In the genomic region with DNA sequence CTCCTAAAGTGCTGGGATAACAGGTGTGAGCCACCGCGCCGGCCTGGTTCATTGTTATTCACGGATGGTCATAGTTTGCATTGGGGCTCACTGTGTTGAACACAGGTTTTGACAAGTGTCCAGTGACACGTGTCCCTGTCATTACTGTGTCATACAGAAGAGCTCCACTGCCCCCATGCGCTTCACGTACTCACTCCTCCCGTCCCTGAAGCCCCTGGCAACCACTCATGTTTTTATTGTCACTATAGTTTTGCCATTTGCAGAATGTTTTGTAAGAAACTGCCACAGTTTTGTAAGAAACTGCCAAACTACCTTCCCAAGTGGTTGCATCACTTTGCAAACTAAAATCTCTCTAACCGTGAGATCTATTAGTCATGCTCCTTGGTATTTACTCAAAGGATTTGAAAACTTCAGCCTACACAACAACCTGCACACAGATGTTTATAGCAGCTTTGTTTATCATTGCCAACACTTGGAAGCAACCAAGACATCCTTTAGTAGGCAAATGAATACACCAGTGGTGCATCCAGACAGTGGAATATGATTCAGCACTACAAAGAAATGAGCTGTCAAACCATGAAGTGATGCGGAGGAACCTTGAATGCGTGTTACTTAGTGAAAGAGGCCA, we compare ENCODE assay signal across 8 cellular contexts.
DNase-seq lines count a peak whose midpoint lies in the region; ATAC-seq and TF ChIP-seq lines count a peak whose summit lies in the region.

No MANE protein-coding gene starts in this region.

- POLR2A ChIA-PET in OCI-LY7 (lab: Charles Lee), result interaction anchor here (0.6 kb wide), 1 partner anchor 206 kb away, joined by 4 read pairs; no protein-coding TSS in a partner anchor

- H3K36me3 Mint-ChIP-seq in activated naive CD4-positive, alpha-beta T cell treated with anti-CD3 and anti-CD28 coated beads for 36 hours (ENCODE audit: low read depth), result no peaks in the 10 kb centered on the region

- CTCF ChIA-PET in activated naive CD4-positive, alpha-beta T cell treated with anti-CD3 and anti-CD28 coated beads for 36 hours (lab: Charles Lee), result interaction anchor here (0.7 to 2.6 kb wide), 3 partner anchors 62 to 340 kb away, joined by 3 to 15 read pairs (median 8); no protein-coding TSS in a partner anchor
- CTCF ChIA-PET in OCI-LY7 (lab: Charles Lee; ENCODE audit: unreplicated experiment), result no interaction called here

- no peaks in the 10 kb centered on the region for H4K20me1 ChIP-seq in OCI-LY7 (ENCODE audit: insufficient read depth, low read length)

- no peaks in the 10 kb centered on the region for H3K27me3 ChIP-seq in brain microvascular endothelial cell (replicated peaks)
- H3K27me3 ChIP-seq in prostate gland (replicated peaks; ENCODE audit: insufficient read depth), result peaks cover 3% of the 10 kb centered on the region

- BruUV-seq in OCI-LY7 (replicated peaks; lab: Mats Ljungman, UMichigan), result no TSS peak

- no peaks in the 10 kb centered on the region for H3K27me3 Mint-ChIP-seq in activated naive CD4-positive, alpha-beta T cell treated with anti-CD3 and anti-CD28 coated beads for 36 hours (ENCODE audit: low read depth)

- ATAC-seq in stimulated activated naive CD8-positive, alpha-beta T cell treated with anti-CD3 and anti-CD28 coated beads, Interleukin-15, Interleukin-2, amounts not matched to agents 100 U/mL and 50 U/mL, for 24 hours, result peak; percentile 75

- WGBS in prostate gland, result 69% methylated on average over 11 of the region's 11 CpGs

- H3K79me2 ChIP-seq in OCI-LY7 (ENCODE audit: insufficient read depth, low read depth, low read length), result no peaks in the 10 kb centered on the region

- H3K9me3 ChIP-seq in OCI-LY7 (ENCODE audit: low read length), result no peaks in the 10 kb centered on the region
- H3K9me3 ChIP-seq in prostate gland, result no peaks in the 10 kb centered on the region

- H3K9me3 Mint-ChIP-seq in activated naive CD4-positive, alpha-beta T cell treated with anti-CD3 and anti-CD28 coated beads for 36 hours, result no peaks in the 10 kb centered on the region

- H3K4me1 ChIP-seq in OCI-LY7 (ENCODE audit: insufficient read depth, low read length, poor library complexity, severe bottlenecking) (peaks cover 8% of the 10 kb centered on the region), prostate gland (replicated peaks) (no peaks in the 10 kb centered on the region)

- in situ Hi-C loops in brain microvascular endothelial cell (cut with HindIII; ENCODE audit: low pct_ligation_motif_present, low sequenced_read_pairs), result no loop called here

- TF ChIP-seq CTCF in OCI-LY7 (conservative IDR thresholded peaks at IDR 0.05; ENCODE audit: low read length) (no peak), brain microvascular endothelial cell (IDR thresholded peaks at IDR 0.05; ENCODE audit: low read depth, low read length, missing control alignments) (no peak), prostate gland (IDR thresholded peaks at IDR 0.05) (no peak)

- H2AFZ ChIP-seq in OCI-LY7 (ENCODE audit: low read length), result no peak overlapping the region

- no peak for TF ChIP-seq POLR2A in prostate gland (IDR thresholded peaks at IDR 0.05)

- H3K4me2 ChIP-seq in OCI-LY7 (ENCODE audit: low read length), result no peak overlapping the region

- peak overlapping the region; percentile 92 for H3K27ac Mint-ChIP-seq in activated naive CD4-positive, alpha-beta T cell treated with anti-CD3 and anti-CD28 coated beads for 36 hours

- H3K4me3 ChIP-seq in OCI-LY7 (ENCODE audit: low read depth, low read length, poor library complexity, severe bottlenecking) (no peak overlapping the region), brain microvascular endothelial cell (ENCODE audit: low read depth, low read length) (no peak overlapping the region), prostate gland (no peak overlapping the region)

- no peak overlapping the region for H3K27ac ChIP-seq in OCI-LY7 (ENCODE audit: low read depth, low read length, poor library complexity, severe bottlenecking)
- H3K27ac ChIP-seq in brain microvascular endothelial cell, result peak overlapping the region; percentile 81
- H3K27ac ChIP-seq in prostate gland, result no peak overlapping the region

- intact Hi-C loops in activated naive CD4-positive, alpha-beta T cell treated with anti-CD3 and anti-CD28 coated beads for 36 hours (cut with micrococcal nuclease), result loop anchor here (1.0 to 2.0 kb wide), 5 partner anchors 50 to 740 kb away; no protein-coding TSS in a partner anchor
- intact Hi-C loops in OCI-LY7 (cut with micrococcal nuclease; ENCODE audit: unreplicated experiment), result no loop called here
- intact Hi-C loops in prostate gland (cut with DNase I), result no loop called here

- no peaks in the 10 kb centered on the region for H3K9me2 ChIP-seq in OCI-LY7 (ENCODE audit: insufficient read depth, low read length)

- H3K4me1 Mint-ChIP-seq in activated naive CD4-positive, alpha-beta T cell treated with anti-CD3 and anti-CD28 coated beads for 36 hours (ENCODE audit: low read depth), result peaks cover 44% of the 10 kb centered on the region

- H3K4me3 Mint-ChIP-seq in activated naive CD4-positive, alpha-beta T cell treated with anti-CD3 and anti-CD28 coated beads for 36 hours, result peak overlapping the region; percentile 47

- DNase-seq in activated naive CD4-positive, alpha-beta T cell treated with anti-CD3 and anti-CD28 coated beads for 36 hours, result no peak
- DNase-seq in activated naive CD4-positive, alpha-beta T cell (lab: John Stamatoyannopoulos, UW), result no peak
- DNase-seq in OCI-LY7 (ENCODE audit: low spot score) (peak; percentile 7), brain microvascular endothelial cell (no peak), HPDE6-E6E7 (ENCODE audit: extremely low spot score) (no peak), Kasumi-1 (lab: John Stamatoyannopoulos, UW) (no peak), prostate gland (ENCODE audit: low spot score) (no peak)
- no peak for DNase-seq in stimulated activated naive CD8-positive, alpha-beta T cell treated with anti-CD3 and anti-CD28 coated beads, Interleukin-15, Interleukin-2, amounts not matched to agents 100 U/mL and 50 U/mL, for 24 hours

- H3K36me3 ChIP-seq in OCI-LY7 (ENCODE audit: insufficient read depth, low read length) (no peaks in the 10 kb centered on the region), brain microvascular endothelial cell (replicated peaks) (no peaks in the 10 kb centered on the region), prostate gland (no peaks in the 10 kb centered on the region)
